ENCODE assay signal across 26 cellular contexts in genomic region chr13:79684426-79684825, GRCh38.
"Had no signal": no experiment of that assay in that cellular context is flagged by ENCODE, and none has a peak within 500 bp of the region (broad histone marks: within the 10 kb centered on the region; RNA-seq: fewer than 3 reads in every experiment).

No MANE protein-coding gene starts in this region.

- H3K4me2 ChIP-seq: hepatocyte, smooth muscle cell had no signal

- H2AFZ ChIP-seq: hepatocyte had no signal

- H3K79me2 ChIP-seq: hepatocyte had no signal

- H3K4me3 ChIP-seq: esophagus squamous epithelium, gastroesophageal sphincter, heart left ventricle, hepatocyte, lung, prostate gland, right atrium auricular region, smooth muscle cell, stomach, thyroid gland had no signal

- H3K9me3 ChIP-seq: esophagus squamous epithelium, prostate gland, stomach, thyroid gland had no signal

- ATAC-seq: effector memory CD8-positive, alpha-beta T cell; foreskin keratinocyte; gastroesophageal sphincter; heart left ventricle; left lobe of liver; naive thymus-derived CD4-positive, alpha-beta T cell; sciatic nerve; stimulated activated effector memory CD8-positive, alpha-beta T cell treated with anti-CD3 and anti-CD28 coated beads, Interleukin-12 subunit alpha, Interleukin-12 subunit beta, amount 100 ng/mL, for 72 hours had no signal

- H3K36me3 ChIP-seq: esophagus squamous epithelium, gastroesophageal sphincter, heart left ventricle, prostate gland, right atrium auricular region, stomach, thyroid gland had no signal

- H3K4me1 ChIP-seq: esophagus squamous epithelium, foreskin keratinocyte, gastroesophageal sphincter, prostate gland, right atrium auricular region, stomach had no signal

- DNase-seq: cortex of kidney; effector memory CD8-positive, alpha-beta T cell; erythroblast; esophagus squamous epithelium; foreskin keratinocyte; heart left ventricle; kidney; midbrain; naive thymus-derived CD4-positive, alpha-beta T cell; nephron progenitor cell; nucleus accumbens; stimulated activated CD4-positive, alpha-beta T cell treated with anti-CD3 and anti-CD28 coated beads, Interleukin-12 subunit alpha, Interleukin-12 subunit beta, amount 100 ng/mL, for 4 hours; stimulated activated CD4-positive, alpha-beta T cell treated with anti-CD3 and anti-CD28 coated beads, Interleukin-1b, Interleukin-23, amount 100 ng/mL, for 48 hours; stimulated activated CD4-positive, alpha-beta T cell treated with anti-CD3 and anti-CD28 coated beads, Interleukin-4, amount 100 ng/mL, for 24 hours; stimulated activated naive CD4-positive, alpha-beta T cell treated with Interleukin-2 at 50 U/mL for 16 hours; stomach; thyroid gland had no signal

- H3K27ac ChIP-seq: esophagus squamous epithelium, foreskin keratinocyte, gastroesophageal sphincter, heart left ventricle, hepatocyte, prostate gland, right atrium auricular region, stomach, thyroid gland had no signal

- H3K27me3 ChIP-seq: esophagus squamous epithelium, foreskin keratinocyte, gastroesophageal sphincter, heart left ventricle, hepatocyte, right atrium auricular region, stomach, thyroid gland had no signal
